ENCODE assay signal across 3 cellular contexts in the genomic region with DNA sequence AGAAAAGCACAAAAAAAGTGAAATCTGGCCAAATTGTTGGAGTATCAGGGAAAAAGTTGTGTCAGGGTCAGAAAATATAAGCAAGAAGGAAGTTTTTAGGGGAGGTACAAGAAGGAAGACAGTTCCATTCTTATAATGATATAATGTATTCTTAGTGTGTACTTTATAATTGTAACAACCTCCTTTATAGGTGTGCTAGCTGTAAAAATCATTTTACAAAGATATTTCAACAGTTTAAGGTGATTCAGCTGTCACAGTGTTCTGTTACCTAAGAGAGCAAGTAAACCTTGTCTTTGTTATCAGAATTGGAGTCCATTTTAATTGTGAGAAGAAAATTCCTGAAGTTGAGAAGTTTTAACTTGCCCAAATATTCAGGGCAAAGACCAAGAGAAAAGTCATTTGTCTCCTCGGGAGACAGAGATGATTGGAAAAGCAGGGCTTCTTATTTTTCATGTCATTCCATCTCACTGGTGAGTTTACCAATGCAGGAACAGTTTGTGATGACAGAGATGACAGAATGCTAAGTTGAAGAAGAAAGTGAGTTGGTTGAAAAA.
TF ChIP-seq lines count a peak whose summit lies in the region.

No MANE protein-coding gene starts in this region.

TF ChIP-seq in A549, 52 proteins besides CTCF, POLR2A, EP300 and RAD21:
- TF ChIP-seq CBX2 (IDR thresholded peaks at IDR 0.05; ENCODE audit: borderline replicate concordance, low read depth) (no peak), CHD4 (IDR thresholded peaks at IDR 0.05; ENCODE audit: borderline replicate concordance) (no peak), SMC3 (IDR thresholded peaks at IDR 0.05) (no peak), NFE2L2 (conservative IDR thresholded peaks at IDR 0.05; ENCODE audit: low read length) (no peak), MYC (IDR thresholded peaks at IDR 0.05; ENCODE audit: borderline replicate concordance, low read length) (no peak), RFX5 (IDR thresholded peaks at IDR 0.05) (no peak), ESRRA (IDR thresholded peaks at IDR 0.05; ENCODE audit: borderline replicate concordance, low read length) (no peak), PHF8 (IDR thresholded peaks at IDR 0.05; ENCODE audit: borderline replicate concordance, low read depth) (no peak), EHF (CRISPR knock-in tag; IDR thresholded peaks at IDR 0.05) (no peak), BHLHE40 (IDR thresholded peaks at IDR 0.05; ENCODE audit: low read depth, low read length) (no peak), MAZ (IDR thresholded peaks at IDR 0.05; ENCODE audit: borderline replicate concordance, low read depth, low read length) (no peak), CHD2 (IDR thresholded peaks at IDR 0.05; ENCODE audit: low read length, partially characterized antibody) (no peak), ZFP36 (IDR thresholded peaks at IDR 0.05; ENCODE audit: borderline replicate concordance, partially characterized antibody) (no peak), KDM1A (IDR thresholded peaks at IDR 0.05; ENCODE audit: low read depth) (no peak), KDM5A (IDR thresholded peaks at IDR 0.05) (no peak), JUN (IDR thresholded peaks at IDR 0.05) (no peak)
- TF ChIP-seq, protein P1, sequence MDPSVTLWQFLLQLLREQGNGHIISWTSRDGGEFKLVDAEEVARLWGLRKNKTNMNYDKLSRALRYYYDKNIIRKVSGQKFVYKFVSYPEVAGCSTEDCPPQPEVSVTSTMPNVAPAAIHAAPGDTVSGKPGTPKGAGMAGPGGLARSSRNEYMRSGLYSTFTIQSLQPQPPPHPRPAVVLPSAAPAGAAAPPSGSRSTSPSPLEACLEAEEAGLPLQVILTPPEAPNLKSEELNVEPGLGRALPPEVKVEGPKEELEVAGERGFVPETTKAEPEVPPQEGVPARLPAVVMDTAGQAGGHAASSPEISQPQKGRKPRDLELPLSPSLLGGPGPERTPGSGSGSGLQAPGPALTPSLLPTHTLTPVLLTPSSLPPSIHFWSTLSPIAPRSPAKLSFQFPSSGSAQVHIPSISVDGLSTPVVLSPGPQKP (IDR thresholded peaks at IDR 0.05; ENCODE audit: low read depth, low read length), result no peak
- TF ChIP-seq, protein P2, sequence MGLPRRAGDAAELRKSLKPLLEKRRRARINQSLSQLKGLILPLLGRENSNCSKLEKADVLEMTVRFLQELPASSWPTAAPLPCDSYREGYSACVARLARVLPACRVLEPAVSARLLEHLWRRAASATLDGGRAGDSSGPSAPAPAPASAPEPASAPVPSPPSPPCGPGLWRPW (IDR thresholded peaks at IDR 0.05), result no peak

TF ChIP-seq in GM12878, 131 proteins besides CTCF, POLR2A, EP300 and RAD21:
- TF ChIP-seq ZBED1 (IDR thresholded peaks at IDR 0.05; ENCODE audit: borderline replicate concordance) (no peak), POU2F2 (IDR thresholded peaks at IDR 0.05; ENCODE audit: borderline replicate concordance, low read depth, low read length) (no peak), JUND (IDR thresholded peaks at IDR 0.05; ENCODE audit: low read depth, low read length) (no peak), NFIC (IDR thresholded peaks at IDR 0.05; ENCODE audit: low read depth, low read length) (no peak), RFX5 (IDR thresholded peaks at IDR 0.05; ENCODE audit: low read depth, low read length) (no peak)
- TF ChIP-seq, protein P3, sequence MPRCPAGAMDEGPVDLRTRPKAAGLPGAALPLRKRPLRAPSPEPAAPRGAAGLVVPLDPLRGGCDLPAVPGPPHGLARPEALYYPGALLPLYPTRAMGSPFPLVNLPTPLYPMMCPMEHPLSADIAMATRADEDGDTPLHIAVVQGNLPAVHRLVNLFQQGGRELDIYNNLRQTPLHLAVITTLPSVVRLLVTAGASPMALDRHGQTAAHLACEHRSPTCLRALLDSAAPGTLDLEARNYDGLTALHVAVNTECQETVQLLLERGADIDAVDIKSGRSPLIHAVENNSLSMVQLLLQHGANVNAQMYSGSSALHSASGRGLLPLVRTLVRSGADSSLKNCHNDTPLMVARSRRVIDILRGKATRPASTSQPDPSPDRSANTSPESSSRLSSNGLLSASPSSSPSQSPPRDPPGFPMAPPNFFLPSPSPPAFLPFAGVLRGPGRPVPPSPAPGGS (IDR thresholded peaks at IDR 0.05; ENCODE audit: borderline replicate concordance, insufficient read depth, low read depth, low read length, poor library complexity, severe bottlenecking), result no peak
- TF ChIP-seq, protein P4, sequence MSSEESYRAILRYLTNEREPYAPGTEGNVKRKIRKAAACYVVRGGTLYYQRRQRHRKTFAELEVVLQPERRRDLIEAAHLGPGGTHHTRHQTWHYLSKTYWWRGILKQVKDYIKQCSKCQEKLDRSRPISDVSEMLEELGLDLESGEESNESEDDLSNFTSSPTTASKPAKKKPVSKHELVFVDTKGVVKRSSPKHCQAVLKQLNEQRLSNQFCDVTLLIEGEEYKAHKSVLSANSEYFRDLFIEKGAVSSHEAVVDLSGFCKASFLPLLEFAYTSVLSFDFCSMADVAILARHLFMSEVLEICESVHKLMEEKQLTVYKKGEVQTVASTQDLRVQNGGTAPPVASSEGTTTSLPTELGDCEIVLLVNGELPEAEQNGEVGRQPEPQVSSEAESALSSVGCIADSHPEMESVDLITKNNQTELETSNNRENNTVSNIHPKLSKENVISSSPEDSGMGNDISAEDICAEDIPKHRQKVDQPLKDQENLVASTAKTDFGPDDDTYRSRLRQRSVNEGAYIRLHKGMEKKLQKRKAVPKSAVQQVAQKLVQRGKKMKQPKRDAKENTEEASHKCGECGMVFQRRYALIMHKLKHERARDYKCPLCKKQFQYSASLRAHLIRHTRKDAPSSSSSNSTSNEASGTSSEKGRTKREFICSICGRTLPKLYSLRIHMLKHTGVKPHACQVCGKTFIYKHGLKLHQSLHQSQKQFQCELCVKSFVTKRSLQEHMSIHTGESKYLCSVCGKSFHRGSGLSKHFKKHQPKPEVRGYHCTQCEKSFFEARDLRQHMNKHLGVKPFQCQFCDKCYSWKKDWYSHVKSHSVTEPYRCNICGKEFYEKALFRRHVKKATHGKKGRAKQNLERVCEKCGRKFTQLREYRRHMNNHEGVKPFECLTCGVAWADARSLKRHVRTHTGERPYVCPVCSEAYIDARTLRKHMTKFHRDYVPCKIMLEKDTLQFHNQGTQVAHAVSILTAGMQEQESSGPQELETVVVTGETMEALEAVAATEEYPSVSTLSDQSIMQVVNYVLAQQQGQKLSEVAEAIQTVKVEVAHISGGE (CRISPR knock-in tag; IDR thresholded peaks at IDR 0.05), result no peak

TF ChIP-seq in HEK293T, 16 proteins besides CTCF, POLR2A, EP300 and RAD21 (continued from another document):
- TF ChIP-seq BHLHE40 (IDR thresholded peaks at IDR 0.05; ENCODE audit: borderline replicate concordance) (no peak), FOXA1 (IDR thresholded peaks at IDR 0.05) (no peak)
